In the genomic region with DNA sequence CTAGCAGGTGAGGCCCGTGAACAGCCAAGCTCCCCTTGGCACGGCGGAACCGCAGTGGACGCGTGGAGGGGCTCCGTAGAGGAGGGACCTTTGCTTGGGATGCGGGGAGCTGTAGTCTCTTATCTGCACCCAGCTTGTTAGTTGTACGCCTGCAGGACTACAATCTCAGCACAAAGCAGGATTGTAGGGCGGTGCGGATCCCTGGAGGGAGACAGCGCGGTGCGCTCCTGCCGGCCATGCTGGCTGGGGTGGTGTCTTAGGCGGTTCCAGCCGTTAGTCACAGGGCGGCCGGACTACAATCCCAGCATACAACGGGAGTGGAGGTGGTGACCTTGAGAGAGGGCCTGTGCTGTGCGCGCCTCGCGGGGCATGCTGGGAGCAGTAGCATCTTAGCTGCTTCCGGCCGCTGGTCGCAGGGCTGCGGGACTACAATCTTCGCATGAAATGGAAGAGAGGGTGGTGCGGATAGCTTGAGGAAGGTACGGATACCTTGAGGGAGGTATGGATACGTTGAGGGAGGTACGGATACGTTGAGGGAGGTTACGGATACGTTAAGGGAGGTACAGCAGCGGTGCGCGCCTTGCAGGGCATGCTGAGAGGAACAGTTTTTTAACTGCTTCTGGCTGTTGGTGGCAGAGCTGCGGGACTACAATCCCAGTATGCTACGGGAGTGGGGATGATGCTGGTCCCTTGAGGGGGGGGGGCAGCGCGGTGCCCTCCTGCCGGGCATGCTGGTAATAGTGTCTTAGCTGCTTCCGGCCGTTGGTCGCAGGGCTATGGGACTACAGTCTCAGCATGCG, we compare ENCODE assay signal across 8 cellular contexts.
A peak's percentile ranks its signal among the peaks of the same experiment; 100 is the strongest.
DNase-seq lines count a peak whose midpoint lies in the region; TF ChIP-seq lines count a peak whose summit lies in the region.

No MANE protein-coding gene starts in this region.

- no peak for TF ChIP-seq EP300 in suprapubic skin (IDR thresholded peaks at IDR 0.05)

- CTCF ChIA-PET in HEK293T (lab: Yijun Ruan, JAX): interaction anchor here (0.6 kb wide), 1 partner anchor 751 kb away, joined by 6 read pairs; no protein-coding TSS in a partner anchor

- peak in 1 of 2 donors; percentile 19 for TF ChIP-seq POLR2A in suprapubic skin (IDR thresholded peaks at IDR 0.05)

- TF ChIP-seq CTCF in suprapubic skin (IDR thresholded peaks at IDR 0.05): no peak

- no peaks in the 10 kb centered on the region for H3K9me3 ChIP-seq in suprapubic skin

- POLR2A ChIA-PET in HEK293T (lab: Yijun Ruan, JAX): interaction anchor here (0.6 to 1.4 kb wide), 6 partner anchors 11 to 674 kb away, joined by 3 to 5 read pairs (median 4); no protein-coding TSS in a partner anchor

- H3K27me3 ChIP-seq in suprapubic skin: no peaks in the 10 kb centered on the region

- WGBS in suprapubic skin: 0% methylated on average over 31 of the region's 48 CpGs

- peak overlapping the region; percentile 74 for H3K4me3 ChIP-seq in suprapubic skin

- peak overlapping the region; percentile 88 for H3K27ac ChIP-seq in suprapubic skin

- peaks cover 4% of the 10 kb centered on the region for H3K36me3 ChIP-seq in suprapubic skin

- DNase-seq in GM03348 (ENCODE audit: low spot score) (peak; percentile 96), HEK293T (ENCODE audit: extremely low spot score) (peak; percentile 75), MV-4-11 (lab: John Stamatoyannopoulos, UW) (peak; percentile 96), SK-N-DZ (ENCODE audit: low spot score) (peak; percentile 92), globus pallidus (ENCODE audit: low spot score) (peak; percentile 97), nucleus accumbens (lab: John Stamatoyannopoulos, UW) (peak; percentile 65 to 98 (median 94)), suprapubic skin (ENCODE audit: low spot score in 2 of 2) (peak; percentile 96)
- peak; percentile 93 for DNase-seq in activated naive CD4-positive, alpha-beta T cell treated with anti-CD3 and anti-CD28 coated beads, Interleukin-2, amount 50 U/mL, for 16 hours

- H3K4me1 ChIP-seq in suprapubic skin: peaks cover 31% of the 10 kb centered on the region

TF ChIP-seq in HEK293T, 16 proteins besides CTCF, POLR2A, EP300 and RAD21:
- TF ChIP-seq HDGF (IDR thresholded peaks at IDR 0.05; ENCODE audit: borderline replicate concordance) (no peak), L3MBTL2 (conservative IDR thresholded peaks at IDR 0.05) (peak; percentile 48), SP1 (IDR thresholded peaks at IDR 0.05) (no peak), CTBP1 (IDR thresholded peaks at IDR 0.05; ENCODE audit: borderline replicate concordance) (0 out of 2 replicates have a peak, but pooled peaks have one; percentile 34), FOXA1 (IDR thresholded peaks at IDR 0.05) (no peak), SUZ12 (IDR thresholded peaks at IDR 0.05) (0 out of 2 replicates have a peak, but pooled peaks have one; percentile 30), FOXK2 (IDR thresholded peaks at IDR 0.05) (no peak)

Comparison
In these comparisons a context has a peak if more than half of its experiments do, and no peak if none do; other contexts are left out.
1. Peak in every context shown above with its lines: DNase-seq, H3K4me3 ChIP-seq and H3K27ac ChIP-seq.